ENCODE assay signal across 1 cellular context in genomic region chr13:62482351-62482750, GRCh38.
TF ChIP-seq lines count a peak whose summit lies in the region.

No MANE protein-coding gene starts in this region.

TF ChIP-seq in WTC11, 78 proteins besides CTCF, POLR2A, EP300 and RAD21 (continued from another document):
- TF ChIP-seq, protein P1, sequence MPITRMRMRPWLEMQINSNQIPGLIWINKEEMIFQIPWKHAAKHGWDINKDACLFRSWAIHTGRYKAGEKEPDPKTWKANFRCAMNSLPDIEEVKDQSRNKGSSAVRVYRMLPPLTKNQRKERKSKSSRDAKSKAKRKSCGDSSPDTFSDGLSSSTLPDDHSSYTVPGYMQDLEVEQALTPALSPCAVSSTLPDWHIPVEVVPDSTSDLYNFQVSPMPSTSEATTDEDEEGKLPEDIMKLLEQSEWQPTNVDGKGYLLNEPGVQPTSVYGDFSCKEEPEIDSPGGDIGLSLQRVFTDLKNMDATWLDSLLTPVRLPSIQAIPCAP (CRISPR knock-in tag; IDR thresholded peaks at IDR 0.05) = no peak
- no peak for TF ChIP-seq FOXJ3 (CRISPR knock-in tag; IDR thresholded peaks at IDR 0.05; ENCODE audit: borderline replicate concordance)
- TF ChIP-seq, protein P2, sequence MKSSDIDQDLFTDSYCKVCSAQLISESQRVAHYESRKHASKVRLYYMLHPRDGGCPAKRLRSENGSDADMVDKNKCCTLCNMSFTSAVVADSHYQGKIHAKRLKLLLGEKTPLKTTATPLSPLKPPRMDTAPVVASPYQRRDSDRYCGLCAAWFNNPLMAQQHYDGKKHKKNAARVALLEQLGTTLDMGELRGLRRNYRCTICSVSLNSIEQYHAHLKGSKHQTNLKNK (CRISPR knock-in tag; IDR thresholded peaks at IDR 0.05) = no peak
- no peak for TF ChIP-seq ATF1 (CRISPR knock-in tag; IDR thresholded peaks at IDR 0.05)
- TF ChIP-seq, protein P3, sequence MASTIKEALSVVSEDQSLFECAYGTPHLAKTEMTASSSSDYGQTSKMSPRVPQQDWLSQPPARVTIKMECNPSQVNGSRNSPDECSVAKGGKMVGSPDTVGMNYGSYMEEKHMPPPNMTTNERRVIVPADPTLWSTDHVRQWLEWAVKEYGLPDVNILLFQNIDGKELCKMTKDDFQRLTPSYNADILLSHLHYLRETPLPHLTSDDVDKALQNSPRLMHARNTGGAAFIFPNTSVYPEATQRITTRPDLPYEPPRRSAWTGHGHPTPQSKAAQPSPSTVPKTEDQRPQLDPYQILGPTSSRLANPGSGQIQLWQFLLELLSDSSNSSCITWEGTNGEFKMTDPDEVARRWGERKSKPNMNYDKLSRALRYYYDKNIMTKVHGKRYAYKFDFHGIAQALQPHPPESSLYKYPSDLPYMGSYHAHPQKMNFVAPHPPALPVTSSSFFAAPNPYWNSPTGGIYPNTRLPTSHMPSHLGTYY (CRISPR knock-in tag; IDR thresholded peaks at IDR 0.05) = no peak
- TF ChIP-seq ZNF232 (CRISPR knock-in tag; IDR thresholded peaks at IDR 0.05) = no peak
- TF ChIP-seq TEAD1 (CRISPR knock-in tag; IDR thresholded peaks at IDR 0.05) = no peak
- no peak for TF ChIP-seq CBFB (CRISPR knock-in tag; IDR thresholded peaks at IDR 0.05; ENCODE audit: low read depth)
- no peak for TF ChIP-seq FOXP4 (CRISPR knock-in tag; IDR thresholded peaks at IDR 0.05)
- TF ChIP-seq NR1H2 (CRISPR knock-in tag; IDR thresholded peaks at IDR 0.05) = no peak
